In genomic region chr21:34020005-34020847, GRCh38 we compare ENCODE assay signal across 9 cellular contexts. TPM values are rescaled to one million over a fixed set of nuclear protein-coding genes. Genes with fewer than 3 reads are reported as not detected.
DNase-seq lines count a peak whose midpoint lies in the region; ATAC-seq, FAIRE-seq and TF ChIP-seq lines count a peak whose summit lies in the region.
"Had no signal": no experiment of that assay in that cellular context is flagged by ENCODE, and none has a peak within 500 bp of the region (broad histone marks: within the 10 kb centered on the region; RNA-seq: fewer than 3 reads in every experiment).

No MANE protein-coding gene starts in this region.

- H3K27ac ChIP-seq in lower lobe of right lung, result no peak overlapping the region

- intact Hi-C loops in left ventricle myocardium superior (cut with micrococcal nuclease) (no loop called here), lower leg skin (cut with DNase I; ENCODE audit: low total_unique reads) (no loop called here), lower lobe of right lung (cut with DNase I) (no loop called here)

- peaks cover 5% of the 10 kb centered on the region for H3K9me3 ChIP-seq in lower lobe of right lung

- DNase-seq in NCI-H345 (lab: John Stamatoyannopoulos, UW) (peak; percentile 15), NCI-H345 treated with DMSO at 0.1 percent for 48 hours (lab: John Stamatoyannopoulos, UW; ENCODE audit: unreplicated experiment) (no peak), NCI-H510A (lab: John Stamatoyannopoulos, UW) (peak; percentile 15), left ventricle myocardium superior (no peak), lower leg skin (ENCODE audit: low spot score in 2 of 2) (no peak), lower lobe of right lung (no peak), urothelium cell line (ENCODE audit: low spot score) (no peak)

- ATAC-seq in HG02798 (IDR thresholded peaks at IDR 0.05; ENCODE audit: poor library complexity, unreplicated experiment) (peak; percentile 40), left ventricle myocardium superior (peak; percentile 81), lower lobe of right lung (no peak)

- no peak for TF ChIP-seq POLR2A in lower leg skin (IDR thresholded peaks at IDR 0.05)

- peaks cover 6% of the 10 kb centered on the region for H3K4me1 ChIP-seq in lower lobe of right lung

- H3K36me3 ChIP-seq in lower lobe of right lung, result no peaks in the 10 kb centered on the region

- 46% methylated on average over 6 of the region's 6 CpGs for WGBS in lower leg skin, 2 donors

- H3K27me3 ChIP-seq in lower lobe of right lung (ENCODE audit: low read depth), result no peaks in the 10 kb centered on the region

- H3K4me3 ChIP-seq in lower leg skin (ENCODE audit: low read depth, poor library complexity, severe bottlenecking), result no peak overlapping the region
- H3K4me3 ChIP-seq in lower lobe of right lung, result no peak overlapping the region

- TF ChIP-seq CTCF in lower leg skin (IDR thresholded peaks at IDR 0.05), result no peak
- TF ChIP-seq CTCF in lower lobe of right lung (IDR thresholded peaks at IDR 0.05), result no peak

- no peak for FAIRE-seq in urothelium cell line (lab: Jason Lieb, UNC)
- FAIRE-seq: A204.1 had no signal

RNA-seq across cellular contexts. Expression of gene MRPS6, which starts 53.2 kb away (rescaled TPM):
- total RNA-seq in left ventricle myocardium superior (63.0 TPM), lower leg skin (10 to 100 TPM; 23.9 to 65.8 (median 31.6) TPM), lower lobe of right lung (44.5 TPM)

RNA-seq across cellular contexts. Expression of gene SLC5A3, which starts 53.2 kb away (rescaled TPM):
- total RNA-seq in left ventricle myocardium superior (4.3 TPM), lower leg skin (10 to 100 TPM; 12.8 to 33.3 (median 28.6) TPM), lower lobe of right lung (17.4 TPM)

Comparison
In these comparisons a context has a peak if more than half of its experiments do, and no peak if none do; other contexts are left out.
1. DNase-seq: peak in NCI-H345 (single experiment) and NCI-H510A (single experiment); none in NCI-H345 treated with DMSO at 0.1 percent for 48 hours (single experiment), left ventricle myocardium superior (single experiment), lower leg skin (0 of 2), lower lobe of right lung (single experiment) and urothelium cell line (single experiment).
2. ATAC-seq: peak in HG02798 (single experiment) and left ventricle myocardium superior (single experiment); none in lower lobe of right lung (0 of 2).